In the genomic region with DNA sequence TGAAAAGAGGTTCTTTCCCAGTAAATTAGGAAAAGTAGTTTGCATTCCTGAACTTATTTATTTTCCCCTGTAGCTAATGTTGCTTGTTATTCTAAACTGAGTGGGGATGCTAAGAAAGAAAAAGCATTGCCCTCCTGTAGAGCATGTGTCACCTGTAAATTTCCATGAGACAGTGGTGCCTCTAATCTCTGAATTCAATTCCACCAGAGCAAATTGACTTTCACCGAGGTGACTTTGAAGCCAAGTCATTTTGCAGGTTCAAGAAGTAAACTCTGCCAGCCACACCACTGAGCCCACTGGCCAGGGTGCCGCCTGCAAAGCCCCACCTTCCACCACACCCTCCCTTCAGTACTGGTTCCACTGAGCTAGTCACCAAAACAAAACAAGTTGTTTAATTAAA, we compare ENCODE assay signal across 25 cellular contexts.
A peak's percentile ranks its signal among the peaks of the same experiment; 100 is the strongest.
DNase-seq lines count a peak whose midpoint lies in the region; ATAC-seq, FAIRE-seq and TF ChIP-seq lines count a peak whose summit lies in the region.
"Had no signal": no experiment of that assay in that cellular context is flagged by ENCODE, and none has a peak within 500 bp of the region (broad histone marks: within the 10 kb centered on the region; RNA-seq: fewer than 3 reads in every experiment).

No MANE protein-coding gene starts in this region.

- intact Hi-C loops in right lobe of liver (cut with DNase I): loop anchor here in 1 of 2 donors (10.0 kb wide), 1 partner anchor 257 kb away; the partner anchor contains the start of gene RNF152
- intact Hi-C loops in HepG2 (cut with micrococcal nuclease; ENCODE audit: unreplicated experiment): no loop called here
- intact Hi-C loops in mucosa of descending colon (cut with DNase I, micrococcal nuclease): no loop called here
- intact Hi-C loops in left ventricle myocardium superior (cut with micrococcal nuclease): loop anchor here (2.0 kb wide), 1 partner anchor 263 kb away; no protein-coding TSS in a partner anchor
- intact Hi-C loops in aorta (cut with DNase I): loop anchor here (2.0 to 5.0 kb wide), 3 partner anchors 56 to 494 kb away; no protein-coding TSS in a partner anchor

- no peak for TF ChIP-seq CTCF in right lobe of liver (IDR thresholded peaks at IDR 0.05)
- no peak for TF ChIP-seq CTCF in HepG2 (CRISPR knock-in tag; IDR thresholded peaks at IDR 0.05)
- no peak for TF ChIP-seq CTCF in mucosa of descending colon (IDR thresholded peaks at IDR 0.05)

- H3K4me2 ChIP-seq in HepG2 (ENCODE audit: low read depth, low read length): no peak overlapping the region

- H3K27ac ChIP-seq in right lobe of liver (peak overlapping the region in 2 of 3 donors; percentile 86 to 88), HepG2 (ENCODE audit: extremely low read length, insufficient read depth, low read length) (no peak overlapping the region), aorta (ENCODE audit: low read depth in 1 of 2, low read length in 2 of 2) (no peak overlapping the region)
- H3K27ac ChIP-seq: epithelial cell of prostate, heart left ventricle, lower lobe of right lung, sigmoid colon, uterus had no signal

- TF ChIP-seq POLR2A in right lobe of liver (IDR thresholded peaks at IDR 0.05) (no peak), HepG2 (IDR thresholded peaks at IDR 0.05; ENCODE audit: insufficient read depth in 1 of 2, low read depth in 2 of 2, low read length in 2 of 2) (no peak), GM12891 (IDR thresholded peaks at IDR 0.05; ENCODE audit: low read depth, low read length) (no peak)

- WGBS in right lobe of liver (ENCODE audit: insufficient coverage, low coverage, low lambda C conversion rate, missing lambda C conversion rate): 13% methylated on average over 2 of the region's 2 CpGs
- WGBS in HepG2 (ENCODE audit: low lambda C conversion rate): 34% methylated on average over 2 of the region's 2 CpGs
- WGBS in aorta, 2 donors: 54 to 57% methylated on average over 2 of the region's 2 CpGs

- peaks cover 0 to 52% (median 16%) of the 10 kb centered on the region in 4 donors for H3K4me1 ChIP-seq in right lobe of liver
- no peaks in the 10 kb centered on the region for H3K4me1 ChIP-seq in HepG2 (ENCODE audit: insufficient read depth, low read length)
- peaks cover 26% of the 10 kb centered on the region for H3K4me1 ChIP-seq in mucosa of descending colon (ENCODE audit: low read depth)
- H3K4me1 ChIP-seq in aorta (ENCODE audit: control insufficient read depth in 1 of 2, insufficient read depth in 2 of 2, low read length in 2 of 2): no peaks in the 10 kb centered on the region
- H3K4me1 ChIP-seq: sigmoid colon, uterus had no signal

- H3K27me3 ChIP-seq in right lobe of liver (no peaks in the 10 kb centered on the region), HepG2 (ENCODE audit: control insufficient read depth in 1 of 2, insufficient read depth in 2 of 2, low read length in 2 of 2) (no peaks in the 10 kb centered on the region), aorta (ENCODE audit: control insufficient read depth in 1 of 2, insufficient read depth in 2 of 2, low read length in 1 of 2) (no peaks in the 10 kb centered on the region)
- H3K27me3 ChIP-seq: heart left ventricle, sigmoid colon, uterus had no signal

- H3K79me2 ChIP-seq in HepG2 (ENCODE audit: insufficient read depth, low read length): no peaks in the 10 kb centered on the region

- H3K4me3 ChIP-seq in right lobe of liver (no peak overlapping the region), HepG2 (replicated peaks in 1 of 3; ENCODE audit: insufficient read depth in 1 of 3, low read depth in 2 of 3, low read length in 3 of 3) (no peak overlapping the region), mucosa of descending colon (no peak overlapping the region), aorta (ENCODE audit: low read length in 2 of 2) (no peak overlapping the region)
- H3K4me3 ChIP-seq: heart left ventricle, lower lobe of right lung, sigmoid colon, uterus had no signal

- H3K36me3 ChIP-seq in right lobe of liver (no peaks in the 10 kb centered on the region), HepG2 (replicated peaks in 1 of 2; ENCODE audit: control insufficient read depth in 1 of 2, insufficient read depth in 2 of 2, low read length in 2 of 2) (no peaks in the 10 kb centered on the region), mucosa of descending colon (ENCODE audit: low read depth) (no peaks in the 10 kb centered on the region), aorta (ENCODE audit: control insufficient read depth in 1 of 2, insufficient read depth in 2 of 2, low read length in 1 of 2) (no peaks in the 10 kb centered on the region)
- H3K36me3 ChIP-seq: heart left ventricle, lower lobe of right lung, sigmoid colon, uterus had no signal

- TF ChIP-seq EP300 in HepG2 (IDR thresholded peaks at IDR 0.05; ENCODE audit: low read depth in 2 of 2, low read length in 2 of 2) (no peak), HepG2 (CRISPR knock-in tag; IDR thresholded peaks at IDR 0.05; ENCODE audit: borderline replicate concordance) (no peak)

- no peaks in the 10 kb centered on the region for H4K20me1 ChIP-seq in HepG2 (ENCODE audit: insufficient read depth, low read length)

- POLR2A ChIA-PET in HepG2 (lab: Yijun Ruan, JAX): no interaction called here

- FAIRE-seq in HepG2 (lab: Jason Lieb, UNC): no peak
- no peak for FAIRE-seq in GM12891 (lab: Jason Lieb, UNC)

- H3K9ac ChIP-seq in HepG2 (ENCODE audit: insufficient read depth, low read depth, low read length): no peak overlapping the region

- CTCF ChIA-PET in HepG2 (lab: Yijun Ruan, JAX; ENCODE audit: low intra/inter-chr PET ratio, low total read pairs): no interaction called here

- ATAC-seq in right lobe of liver (peak in 3 of 4 donors; percentile 3 to 35 (median 15)), HepG2 (no peak), mucosa of descending colon (peak; percentile 47), left ventricle myocardium superior (no peak), HG02973 (IDR thresholded peaks at IDR 0.05; ENCODE audit: unreplicated experiment) (no peak), aorta (ENCODE audit: low FRiP score) (no peak)
- ATAC-seq: lower lobe of right lung; PC-3; stimulated activated memory B cell treated with anti-CD40 and anti-IgM and Interleukin-4, amounts not matched to agents 10 μg/mL and 1 μg/mL and 100 μg/mL, for 72 hours had no signal

- DNase-seq in right lobe of liver (peak in 1 of 3 donors; percentile 59), HepG2 (ENCODE audit: low spot score) (no peak), iPS DF 4.7 (ENCODE audit: extremely low read depth, low spot score) (peak; percentile 84), mucosa of descending colon (peak; percentile 54 to 63 (median 57)), left ventricle myocardium superior (no peak), aorta (no peak), GM12891 (ENCODE audit: insufficient read length, low spot score) (no peak)
- DNase-seq: 8988T; activated CD4-positive, alpha-beta T cell treated with anti-CD3 and anti-CD28 coated beads for 48 hours; activated CD8-positive, alpha-beta memory T cell treated with anti-CD3 and anti-CD28 coated beads for 24 hours; activated effector memory CD4-positive, alpha-beta T cell treated with anti-CD3 and anti-CD28 coated beads, Interleukin-2, amount 50 U/mL, for 16 hours; activated naive CD8-positive, alpha-beta T cell treated with anti-CD3 and anti-CD28 coated beads, Interleukin-2, amount 10 ng/mL, durations not matched to agents 7 days and 5 days; Calu3; DND-41; heart left ventricle; lower lobe of right lung; NCI-H1048; NCI-H1694; PC-3; sigmoid colon; stimulated activated CD4-positive, alpha-beta T cell treated with anti-CD3 and anti-CD28 coated beads, Interleukin-4, amount 100 ng/mL, for 4 hours; uterus had no signal

- in situ Hi-C loops in HepG2 (cut with HindIII; ENCODE audit: extremely low pct_ligation_motif_present, low pct_unique_long_range_greater_than_20kb): loop anchor here (10.0 kb wide), 1 partner anchor 497 kb away; no protein-coding TSS in a partner anchor

- no peak for TF ChIP-seq RAD21 in HepG2 (CRISPR knock-in tag; IDR thresholded peaks at IDR 0.05)

- BruUV-seq in HepG2 (replicated peaks; lab: Mats Ljungman, UMichigan): no TSS peak

- no peak overlapping the region for H2AFZ ChIP-seq in HepG2 (ENCODE audit: low read length)

- H3K9me3 ChIP-seq in right lobe of liver (no peaks in the 10 kb centered on the region), HepG2 (ENCODE audit: low read length) (no peaks in the 10 kb centered on the region), mucosa of descending colon (no peaks in the 10 kb centered on the region), aorta (ENCODE audit: control insufficient read depth, low read length) (no peaks in the 10 kb centered on the region)
- H3K9me3 ChIP-seq: heart left ventricle, lower lobe of right lung, sigmoid colon, uterus had no signal

TF ChIP-seq in HepG2, 621 proteins besides CTCF, POLR2A, EP300 and RAD21 (continues in another document):
- no peak for TF ChIP-seq FOXO1 (CRISPR knock-in tag; IDR thresholded peaks at IDR 0.05)
- TF ChIP-seq ZNF501 (CRISPR knock-in tag; IDR thresholded peaks at IDR 0.05): no peak
- no peak for TF ChIP-seq KLF13 (CRISPR knock-in tag; IDR thresholded peaks at IDR 0.05)

TF ChIP-seq in GM12891, 5 proteins besides CTCF, POLR2A, EP300 and RAD21:
- TF ChIP-seq PAX5 (IDR thresholded peaks at IDR 0.05; ENCODE audit: insufficient read depth, low read length, severe bottlenecking) (no peak), TAF1 (IDR thresholded peaks at IDR 0.05; ENCODE audit: low read depth, low read length) (no peak), POU2F2 (IDR thresholded peaks at IDR 0.05; ENCODE audit: low read depth, low read length) (no peak), SPI1 (IDR thresholded peaks at IDR 0.05; ENCODE audit: low read depth, low read length) (no peak), POLR2AphosphoS5 (IDR thresholded peaks at IDR 0.05; ENCODE audit: low read depth, low read length) (no peak)

Comparison
In these comparisons a context has a peak if more than half of its experiments do, and no peak if none do; other contexts are left out.
1. ATAC-seq: peak in right lobe of liver (3 of 4) and mucosa of descending colon (single experiment); none in HepG2 (single experiment), left ventricle myocardium superior (single experiment), HG02973 (single experiment) and aorta (single experiment).
2. H3K27ac ChIP-seq: peak in right lobe of liver (2 of 3); none in HepG2 (single experiment) and aorta (0 of 2).
3. DNase-seq: peak in iPS DF 4.7 (single experiment) and mucosa of descending colon (3 of 3); none in HepG2 (single experiment), left ventricle myocardium superior (single experiment), aorta (0 of 2) and GM12891 (single experiment).
4. intact Hi-C loops: an anchor here in left ventricle myocardium superior (2.0 kb wide) and aorta (2.0 to 5.0 kb wide); none called in HepG2 and mucosa of descending colon.